ENCODE assay signal across 16 cellular contexts in the genomic region with DNA sequence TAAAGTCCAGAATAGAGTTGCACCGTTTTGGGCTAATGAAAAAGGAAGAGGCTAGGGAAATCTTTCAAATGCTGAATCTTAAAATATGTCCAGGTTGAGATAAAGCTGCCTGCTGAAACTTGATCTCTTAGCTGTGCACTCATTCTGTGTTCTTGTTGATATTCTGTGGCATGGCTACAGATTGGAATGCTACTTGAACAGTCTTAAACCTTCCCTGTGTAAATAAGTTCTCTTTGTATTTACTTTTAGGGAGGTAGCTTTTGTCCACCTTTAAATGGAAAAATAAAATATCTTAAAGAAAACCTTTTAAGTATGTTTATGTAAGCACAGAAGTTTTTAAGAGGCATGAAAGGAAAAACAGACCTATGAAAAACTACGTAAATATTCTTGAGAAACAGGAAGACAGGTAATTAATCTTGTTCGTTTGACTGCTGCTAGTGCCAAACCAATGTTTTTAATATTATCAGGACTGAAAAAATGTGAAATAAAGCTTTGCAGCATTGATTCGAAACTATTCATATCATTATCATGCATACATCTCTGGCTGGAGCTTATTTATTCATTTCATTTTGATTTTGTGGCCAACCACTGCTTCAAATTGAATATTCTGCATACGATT. TPM values are rescaled to one million over a fixed set of nuclear protein-coding genes. Genes with fewer than 3 reads are reported as not detected.
A peak's percentile ranks its signal among the peaks of the same experiment; 100 is the strongest.
DNase-seq lines count a peak whose midpoint lies in the region; ATAC-seq and TF ChIP-seq lines count a peak whose summit lies in the region.
"Had no signal": no experiment of that assay in that cellular context is flagged by ENCODE, and none has a peak within 500 bp of the region (broad histone marks: within the 10 kb centered on the region; RNA-seq: fewer than 3 reads in every experiment).

No MANE protein-coding gene starts in this region.

- no peak overlapping the region for H3K27ac ChIP-seq in mammary epithelial cell (ENCODE audit: insufficient read depth, low read depth, low read length)
- H3K27ac ChIP-seq: Peyer's patch had no signal

- H3K4me2 ChIP-seq in mammary epithelial cell (ENCODE audit: insufficient read depth, low read depth, low read length): no peak overlapping the region

- H3K9ac ChIP-seq in mammary epithelial cell (ENCODE audit: insufficient read depth, low read length): no peak overlapping the region

- dilution Hi-C loops in mammary epithelial cell (cut with HindIII; ENCODE audit: low sequenced_read_pairs): no loop called here

- H3K36me3 ChIP-seq in mammary epithelial cell (ENCODE audit: insufficient read depth, low read length): no peaks in the 10 kb centered on the region
- H3K36me3 ChIP-seq: Peyer's patch had no signal

- H3K4me1 ChIP-seq in mammary epithelial cell (ENCODE audit: insufficient read depth, low read length): no peaks in the 10 kb centered on the region
- H3K4me1 ChIP-seq: Peyer's patch had no signal

- no peak for TF ChIP-seq CTCF in mammary epithelial cell (conservative IDR thresholded peaks at IDR 0.05 in 1 of 2, IDR thresholded peaks at IDR 0.05 in 1 of 2; ENCODE audit: extremely low read depth in 1 of 2, insufficient read depth in 1 of 2, low read depth in 1 of 2, low read length in 2 of 2)

- no peak overlapping the region for H3K4me3 ChIP-seq in mammary epithelial cell (replicated peaks in 1 of 3; ENCODE audit: insufficient read depth in 1 of 3, low read depth in 2 of 3, low read length in 3 of 3)
- H3K4me3 ChIP-seq: Peyer's patch had no signal

- in situ Hi-C loops in mammary epithelial cell (cut with MboI; ENCODE audit: low sequenced_read_pairs in 2 of 2): no loop called here

- CTCF ChIA-PET in mammary epithelial cell (lab: Charles Lee; ENCODE audit: low non-redundant PET): interaction anchor here (0.6 kb wide), 1 partner anchor 71 kb away, joined by 9 read pairs; no protein-coding TSS in a partner anchor

- ATAC-seq in GM18861 (IDR thresholded peaks at IDR 0.05; ENCODE audit: unreplicated experiment): no peak

- no peaks in the 10 kb centered on the region for H3K27me3 ChIP-seq in mammary epithelial cell (ENCODE audit: insufficient read depth, low read length)
- H3K27me3 ChIP-seq: Peyer's patch had no signal

- BruUV-seq in mammary epithelial cell (replicated peaks; lab: Mats Ljungman, UMichigan): no TSS peak

- WGBS in mammary epithelial cell (ENCODE audit: low coverage, missing lambda C conversion rate): 48% methylated on average over 5 of the region's 5 CpGs

- intact Hi-C loops in mammary epithelial cell (cut with micrococcal nuclease): no loop called here

- no peaks in the 10 kb centered on the region for H3K9me3 ChIP-seq in mammary epithelial cell (replicated peaks; ENCODE audit: insufficient read depth, low read length)
- H3K9me3 ChIP-seq: Peyer's patch had no signal

- H2AFZ ChIP-seq in mammary epithelial cell (ENCODE audit: low read depth, low read length): no peak overlapping the region

- DNase-seq in DMS153 (lab: John Stamatoyannopoulos, UW): peak; percentile 19
- peak; percentile 42 for DNase-seq in LoVo (ENCODE audit: low spot score)
- peak; percentile 12 for DNase-seq in mammary epithelial cell
- DNase-seq in myocyte (ENCODE audit: low read depth): peak; percentile 3
- DNase-seq in cortex of kidney (lab: John Stamatoyannopoulos, UW): no peak
- no peak for DNase-seq in iPS-NIHi7 (ENCODE audit: extremely low spot score)
- no peak for DNase-seq in stimulated activated CD4-positive, alpha-beta T cell treated with anti-CD3 and anti-CD28 coated beads, Interleukin-1b, Interleukin-23, amount 100 ng/mL, for 48 hours
- DNase-seq: activated CD4-positive, alpha-beta T cell treated with anti-CD3 and anti-CD28 coated beads, Interleukin-2, amount 50 U/mL, for 1 hour; activated effector memory CD4-positive, alpha-beta T cell treated with Interleukin-2 at 50 U/mL for 16 hours; C1 segment of cervical spinal cord; central memory CD4-positive, alpha-beta T cell; NCI-H2227 treated with DMSO at 0.1 percent for 48 hours; Peyer's patch had no signal

- H3K79me2 ChIP-seq in mammary epithelial cell (ENCODE audit: insufficient read depth, low read length): no peaks in the 10 kb centered on the region

- no peaks in the 10 kb centered on the region for H4K20me1 ChIP-seq in mammary epithelial cell (ENCODE audit: insufficient read depth, low read length)

RNA-seq across cellular contexts. Expression of gene HSD17B13, which starts 17.9 kb away (rescaled TPM):
- total RNA-seq in mammary epithelial cell: not detected
- polyA plus RNA-seq in mammary epithelial cell: not detected
- not detected for polyA minus RNA-seq in mammary epithelial cell
- not detected in 2 replicates for total RNA-seq in myocyte
- 0.04 TPM for polyA plus RNA-seq in myocyte (2012)
- total RNA-seq: epithelial cell of proximal tubule, G401 had no signal

Comparison
In these comparisons a context has a peak if more than half of its experiments do, and no peak if none do; other contexts are left out.
1. DNase-seq: peak in DMS153 (single experiment), LoVo (single experiment), mammary epithelial cell (single experiment) and myocyte (single experiment); none in cortex of kidney (single experiment), iPS-NIHi7 (single experiment) and stimulated activated CD4-positive, alpha-beta T cell treated with anti-CD3 and anti-CD28 coated beads, Interleukin-1b, Interleukin-23, amount 100 ng/mL, for 48 hours (single experiment).